In the genomic region with DNA sequence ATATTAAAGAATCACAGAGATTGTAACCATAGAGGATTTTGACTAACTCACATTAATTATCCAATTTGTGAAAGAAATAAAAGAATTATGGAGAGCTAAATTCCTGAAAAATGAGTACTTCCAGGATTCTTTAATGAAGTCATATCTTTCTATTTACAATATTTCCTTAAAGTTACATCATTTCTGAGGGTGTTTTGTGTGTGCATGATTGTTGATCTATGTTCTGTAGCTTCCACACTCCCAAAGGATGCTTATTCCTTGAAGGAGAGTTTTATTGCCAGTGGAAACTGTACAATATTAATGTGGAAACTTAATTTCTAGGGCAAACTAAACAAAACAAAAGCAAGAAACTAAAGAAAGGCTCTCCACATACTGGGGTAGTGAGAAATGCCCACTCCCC, we compare ENCODE assay signal across 17 cellular contexts.
"Had no signal": no experiment of that assay in that cellular context is flagged by ENCODE, and none has a peak within 500 bp of the region (broad histone marks: within the 10 kb centered on the region; RNA-seq: fewer than 3 reads in every experiment).

No MANE protein-coding gene starts in this region.

- ATAC-seq: activated naive CD4-positive, alpha-beta T cell treated with anti-CD3 and anti-CD28 coated beads, Interleukin-2, amount 50 U/mL, for 72 hours; activated T-cell treated with anti-CD3 and anti-CD28 coated beads, Interleukin-2, amount 50 U/mL, for 72 hours; left cardiac atrium; natural killer cell; right lobe of liver; stimulated activated effector memory CD8-positive, alpha-beta T cell treated with anti-CD3 and anti-CD28 coated beads, Interleukin-12 subunit alpha, Interleukin-12 subunit beta, amount 100 ng/mL, for 72 hours had no signal

- H3K36me3 ChIP-seq: cardiac muscle cell, right lobe of liver, stomach, WERI-Rb-1 had no signal

- H3K4me1 ChIP-seq: parathyroid adenoma, right lobe of liver, stomach had no signal

- H3K79me2 ChIP-seq: parathyroid adenoma had no signal

- DNase-seq: activated CD4-positive, alpha-beta T cell treated with anti-CD3 and anti-CD28 coated beads for 1 hour; activated CD8-positive, alpha-beta memory T cell treated with anti-CD3 and anti-CD28 coated beads for 24 hours; activated effector memory CD4-positive, alpha-beta T cell treated with anti-CD3 and anti-CD28 coated beads, Interleukin-2, amount 50 U/mL, for 16 hours; activated T-cell treated with anti-CD3 and anti-CD28 coated beads, Interleukin-2, amount 50 U/mL, for 72 hours; erythroblast; left cardiac atrium; mesendoderm; natural killer cell; right lobe of liver; small intestine; stimulated activated CD4-positive, alpha-beta T cell treated with anti-CD3 and anti-CD28 coated beads, Interleukin-4, amount 100 ng/mL, for 24 hours; stomach; WERI-Rb-1 had no signal

- H3K9ac ChIP-seq: parathyroid adenoma had no signal

- H3K4me3 ChIP-seq: cardiac muscle cell, right lobe of liver, stomach had no signal

- H2AFZ ChIP-seq: parathyroid adenoma had no signal

- H3K27ac ChIP-seq: cardiac muscle cell, parathyroid adenoma, right lobe of liver, stomach, WERI-Rb-1 had no signal

- H3K27me3 ChIP-seq: cardiac muscle cell, right lobe of liver, stomach had no signal

- H3K9me3 ChIP-seq: right lobe of liver, stomach had no signal
